ENCODE assay signal across 1 cellular context in genomic region chr4:7063362-7063761, GRCh38.
TF ChIP-seq lines count a peak whose summit lies in the region.

No MANE protein-coding gene starts in this region.

TF ChIP-seq in GM23338, 12 proteins besides CTCF, POLR2A, EP300 and RAD21 (continued from another document):
- TF ChIP-seq REST (IDR thresholded peaks at IDR 0.05; ENCODE audit: unreplicated experiment), result no peak
- no peak for TF ChIP-seq STAT1 (IDR thresholded peaks at IDR 0.05; ENCODE audit: unreplicated experiment)
- TF ChIP-seq ETS1 (IDR thresholded peaks at IDR 0.05), result no peak
- no peak for TF ChIP-seq EZH2 (IDR thresholded peaks at IDR 0.05; ENCODE audit: low read depth, unreplicated experiment)
- TF ChIP-seq CREB1 (CRISPR knock-in tag; IDR thresholded peaks at IDR 0.05; ENCODE audit: low read depth), result no peak
- no peak for TF ChIP-seq JUNB (IDR thresholded peaks at IDR 0.05; ENCODE audit: unreplicated experiment)
- no peak for TF ChIP-seq ZNF462 (CRISPR knock-in tag; IDR thresholded peaks at IDR 0.05)
- TF ChIP-seq POLR2AphosphoS5 (IDR thresholded peaks at IDR 0.05; ENCODE audit: low read depth), result no peak
- no peak for TF ChIP-seq EZH2phosphoT487 (IDR thresholded peaks at IDR 0.05; ENCODE audit: unreplicated experiment)
- TF ChIP-seq ZNF114 (CRISPR knock-in tag; IDR thresholded peaks at IDR 0.05), result no peak
